In genomic region chr1:15803380-15803779, GRCh38 we compare ENCODE assay signal across 9 cellular contexts. TPM values are rescaled to one million over a fixed set of nuclear protein-coding genes. Genes with fewer than 3 reads are reported as not detected.
DNase-seq lines count a peak whose midpoint lies in the region; ATAC-seq and TF ChIP-seq lines count a peak whose summit lies in the region.
"Had no signal": no experiment of that assay in that cellular context is flagged by ENCODE, and none has a peak within 500 bp of the region (broad histone marks: within the 10 kb centered on the region; RNA-seq: fewer than 3 reads in every experiment).

No MANE protein-coding gene starts in this region.

- no peak overlapping the region for H3K27ac ChIP-seq in body of pancreas
- no peak overlapping the region for H3K27ac ChIP-seq in neural cell (ENCODE audit: low read length)

- no peaks in the 10 kb centered on the region for H3F3A ChIP-seq in neural cell (ENCODE audit: insufficient read depth, low read length, poor library complexity, severe bottlenecking)

- POLR2A ChIA-PET in activated CD4-positive, alpha-beta T cell treated with anti-CD3 and anti-CD28 coated beads for 36 hours (lab: Charles Lee), result no interaction called here

- H3K4me3 Mint-ChIP-seq in activated CD4-positive, alpha-beta T cell treated with anti-CD3 and anti-CD28 coated beads for 36 hours, result no peak overlapping the region

- CTCF ChIA-PET in activated CD4-positive, alpha-beta T cell treated with anti-CD3 and anti-CD28 coated beads for 36 hours (lab: Charles Lee), result interaction anchor here (0.6 to 2.2 kb wide), 3 partner anchors 12 to 253 kb away, joined by 4 to 8 read pairs (median 4); no protein-coding TSS in a partner anchor

- peak; percentile 49 for TF ChIP-seq RAD21 in neural cell (conservative IDR thresholded peaks at IDR 0.05)

- TF ChIP-seq POLR2A in body of pancreas (IDR thresholded peaks at IDR 0.05), result no peak

- no peak overlapping the region for H2AFZ ChIP-seq in neural cell (ENCODE audit: low read depth, low read length)

- intact Hi-C loops in activated CD4-positive, alpha-beta T cell treated with anti-CD3 and anti-CD28 coated beads for 36 hours (cut with DNase I, micrococcal nuclease), result loop anchor here (1.0 to 2.0 kb wide), 2 partner anchors 203 to 253 kb away; no protein-coding TSS in a partner anchor
- intact Hi-C loops in body of pancreas (cut with DNase I), result no loop called here
- intact Hi-C loops in posterior vena cava (cut with DNase I), result loop anchor here in 1 of 2 donors (5.0 kb wide), 1 partner anchor 154 kb away; no protein-coding TSS in a partner anchor

- peak; percentile 42 for ATAC-seq in activated CD4-positive, alpha-beta T cell treated with anti-CD3 and anti-CD28 coated beads for 36 hours
- ATAC-seq in body of pancreas (no peak), GM21447 (IDR thresholded peaks at IDR 0.05; ENCODE audit: unreplicated experiment) (no peak)

- no peaks in the 10 kb centered on the region for H4K20me1 ChIP-seq in neural cell (ENCODE audit: insufficient read depth)

- WGBS in body of pancreas, 2 donors, result 25 to 26% methylated on average over 4 of the region's 4 CpGs

- no peaks in the 10 kb centered on the region for H3K36me3 ChIP-seq in body of pancreas (replicated peaks in 1 of 2; ENCODE audit: insufficient read depth in 1 of 2, low read depth in 2 of 2)
- no peaks in the 10 kb centered on the region for H3K36me3 ChIP-seq in neural cell (ENCODE audit: insufficient read depth, low read length)

- no peak overlapping the region for H3K4me3 ChIP-seq in body of pancreas
- no peak overlapping the region for H3K4me3 ChIP-seq in neural cell (ENCODE audit: low read length)
- H3K4me3 ChIP-seq: lung had no signal

- H3K27me3 ChIP-seq in body of pancreas (no peaks in the 10 kb centered on the region), neural cell (ENCODE audit: insufficient read depth, low read depth, low read length) (no peaks in the 10 kb centered on the region)

- H3K79me2 ChIP-seq in neural cell (replicated peaks; ENCODE audit: insufficient read depth, low read length), result no peaks in the 10 kb centered on the region

- no peaks in the 10 kb centered on the region for H3K9me2 ChIP-seq in neural cell (ENCODE audit: insufficient read depth, low read length)

- H3K4me1 ChIP-seq in body of pancreas, result peaks cover 27% of the 10 kb centered on the region

- no peak overlapping the region for H3K4me2 ChIP-seq in neural cell (ENCODE audit: low read length)

- DNase-seq in activated CD4-positive, alpha-beta T cell treated with anti-CD3 and anti-CD28 coated beads for 36 hours, result peak; percentile 41
- DNase-seq in activated CD4-positive, alpha-beta T cell treated with anti-CD3 and anti-CD28 coated beads for 1 hour, result no peak
- DNase-seq in NCI-H1694 (lab: John Stamatoyannopoulos, UW) (peak; percentile 1), body of pancreas (peak in 1 of 4 donors; percentile 39), posterior vena cava (ENCODE audit: low spot score) (no peak)
- DNase-seq in effector CD8-positive, alpha-beta T cell (lab: John Stamatoyannopoulos, UW), result no peak

- no peak overlapping the region for H3K9ac ChIP-seq in neural cell (ENCODE audit: low read length)

- H3K9me3 ChIP-seq in body of pancreas (no peaks in the 10 kb centered on the region), neural cell (ENCODE audit: low read length) (no peaks in the 10 kb centered on the region)

- no peaks in the 10 kb centered on the region for H3K9me3 Mint-ChIP-seq in activated CD4-positive, alpha-beta T cell treated with anti-CD3 and anti-CD28 coated beads for 36 hours (ENCODE audit: low read depth)

- TF ChIP-seq EP300 in neural cell (conservative IDR thresholded peaks at IDR 0.05; ENCODE audit: poor library complexity, severe bottlenecking), result no peak

- H3K4me1 Mint-ChIP-seq in activated CD4-positive, alpha-beta T cell treated with anti-CD3 and anti-CD28 coated beads for 36 hours, result no peaks in the 10 kb centered on the region

- H3K27ac Mint-ChIP-seq in activated CD4-positive, alpha-beta T cell treated with anti-CD3 and anti-CD28 coated beads for 36 hours, result no peak overlapping the region

- H3K27me3 Mint-ChIP-seq in activated CD4-positive, alpha-beta T cell treated with anti-CD3 and anti-CD28 coated beads for 36 hours, result no peaks in the 10 kb centered on the region

- TF ChIP-seq CTCF in body of pancreas (IDR thresholded peaks at IDR 0.05) (peak in 6 of 7 experiments; percentile 24 to 53 (median 42)), neural cell (IDR thresholded peaks at IDR 0.05; ENCODE audit: poor library complexity, severe bottlenecking) (peak; percentile 64)

- H3K36me3 Mint-ChIP-seq in activated CD4-positive, alpha-beta T cell treated with anti-CD3 and anti-CD28 coated beads for 36 hours (ENCODE audit: low read depth), result no peaks in the 10 kb centered on the region

TF ChIP-seq in neural cell, 6 proteins besides CTCF, POLR2A, EP300 and RAD21:
- no peak for TF ChIP-seq MXI1 (conservative IDR thresholded peaks at IDR 0.05; ENCODE audit: poor library complexity, severe bottlenecking)
- TF ChIP-seq POLR2AphosphoS5 (IDR thresholded peaks at IDR 0.05), result no peak
- TF ChIP-seq TAF1 (IDR thresholded peaks at IDR 0.05; ENCODE audit: low read depth), result no peak
- peak; percentile 63 for TF ChIP-seq SMC3 (conservative IDR thresholded peaks at IDR 0.05; ENCODE audit: poor library complexity)
- TF ChIP-seq EZH2 (IDR thresholded peaks at IDR 0.05; ENCODE audit: borderline replicate concordance, insufficient read depth, low read length, poor library complexity, severe bottlenecking), result no peak

RNA-seq across cellular contexts. Expression of gene UQCRHL, which starts 4.1 kb away (rescaled TPM):
- total RNA-seq in activated CD4-positive, alpha-beta T cell treated with anti-CD3 and anti-CD28 coated beads for 36 hours, result 1 to 10 TPM; 1.4 to 1.9 TPM
- total RNA-seq in body of pancreas, result 1 to 10 TPM in 1 of 2 donors, under 1 TPM in 1; 0.66 to 1.0 TPM
- polyA plus RNA-seq in neural cell, result 3.9 and 6.1 TPM in 2 replicates
- polyA minus RNA-seq in neural cell, result 1.6 and 1.7 TPM in 2 replicates
- total RNA-seq in posterior vena cava, result under 1 TPM; 0.71 to 0.88 TPM

RNA-seq across cellular contexts. Expression of gene SPEN, which starts 44.1 kb away (rescaled TPM):
- total RNA-seq in activated CD4-positive, alpha-beta T cell treated with anti-CD3 and anti-CD28 coated beads for 36 hours, result 10 to 100 TPM; 43.2 to 52.7 TPM
- total RNA-seq in body of pancreas (10 to 100 TPM; 27.8 to 38.9 TPM), posterior vena cava (10 to 100 TPM; 59.9 to 68.5 TPM)
- polyA plus RNA-seq in neural cell, result 7.1 and 11.3 TPM in 2 replicates
- polyA minus RNA-seq in neural cell, result 92.5 and 106 TPM in 2 replicates

RNA-seq across cellular contexts. Expression of gene FBLIM1, which starts 44.8 kb away (rescaled TPM):
- under 1 TPM in 1 of 2 experiments, not detected in 1; 0.09 TPM for total RNA-seq in activated CD4-positive, alpha-beta T cell treated with anti-CD3 and anti-CD28 coated beads for 36 hours
- 10 to 100 TPM; 42.5 to 46.2 TPM for total RNA-seq in body of pancreas
- polyA plus RNA-seq in neural cell, result 24.9 and 25.4 TPM in 2 replicates
- polyA minus RNA-seq in neural cell, result 25.3 and 30.3 TPM in 2 replicates
- total RNA-seq in posterior vena cava, result 100 to 1,000 TPM; 224 to 328 TPM

Comparison
In these comparisons a context has a peak if more than half of its experiments do, and no peak if none do; other contexts are left out.
1. DNase-seq: peak in activated CD4-positive, alpha-beta T cell treated with anti-CD3 and anti-CD28 coated beads for 36 hours (single experiment) and NCI-H1694 (single experiment); none in activated CD4-positive, alpha-beta T cell treated with anti-CD3 and anti-CD28 coated beads for 1 hour (single experiment), posterior vena cava (single experiment) and effector CD8-positive, alpha-beta T cell (single experiment).
2. RNA of gene FBLIM1, which starts 44.8 kb away (total RNA-seq): 224 to 328 TPM in posterior vena cava and 42.5 to 46.2 TPM in body of pancreas; 0.09 TPM in activated CD4-positive, alpha-beta T cell treated with anti-CD3 and anti-CD28 coated beads for 36 hours; every median in the first group is over 10 times any median in the second.